5 cellular contexts compared by ENCODE assay signal in genomic region chr12:53361638-53362037, GRCh38. TPM values are rescaled to one million over a fixed set of nuclear protein-coding genes. Genes with fewer than 3 reads are reported as not detected.
"Had no signal": no experiment of that assay in that cellular context is flagged by ENCODE, and none has a peak within 500 bp of the region (broad histone marks: within the 10 kb centered on the region; RNA-seq: fewer than 3 reads in every experiment).

No MANE protein-coding gene starts in this region.

RNA-seq across cellular contexts. Expression of gene SP7, which starts 25.5 kb away (rescaled TPM):
- polyA plus RNA-seq: immature natural killer cell, keratinocyte, liver, lung, mammary epithelial cell had no signal
